In the genomic region with DNA sequence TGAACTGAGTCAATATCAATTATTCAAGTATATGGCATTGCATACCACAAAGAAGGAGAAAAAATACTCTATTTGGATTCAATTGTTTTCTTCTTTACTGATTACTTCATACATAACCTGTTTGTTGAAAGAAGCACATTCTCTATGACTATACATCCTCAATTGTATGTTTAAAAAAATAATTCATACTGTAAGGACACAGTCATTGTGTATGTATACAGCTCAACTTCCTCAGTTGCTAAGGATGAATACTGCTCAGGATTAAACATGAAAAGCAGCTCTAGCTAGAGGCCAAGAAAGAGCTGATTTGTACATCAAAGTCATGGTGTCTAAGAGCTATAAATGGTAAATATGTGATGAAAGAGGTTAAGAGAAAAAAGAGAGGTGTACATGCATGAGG, we compare ENCODE assay signal across 1 cellular context.
TF ChIP-seq lines count a peak whose summit lies in the region.

No MANE protein-coding gene starts in this region.

TF ChIP-seq in A549, 52 proteins besides CTCF, POLR2A, EP300 and RAD21 (continued from another document):
- no peak for TF ChIP-seq TFCP2L1 (CRISPR knock-in tag; IDR thresholded peaks at IDR 0.05)
- no peak for TF ChIP-seq SREBF2 (IDR thresholded peaks at IDR 0.05)
- TF ChIP-seq, protein P1, sequence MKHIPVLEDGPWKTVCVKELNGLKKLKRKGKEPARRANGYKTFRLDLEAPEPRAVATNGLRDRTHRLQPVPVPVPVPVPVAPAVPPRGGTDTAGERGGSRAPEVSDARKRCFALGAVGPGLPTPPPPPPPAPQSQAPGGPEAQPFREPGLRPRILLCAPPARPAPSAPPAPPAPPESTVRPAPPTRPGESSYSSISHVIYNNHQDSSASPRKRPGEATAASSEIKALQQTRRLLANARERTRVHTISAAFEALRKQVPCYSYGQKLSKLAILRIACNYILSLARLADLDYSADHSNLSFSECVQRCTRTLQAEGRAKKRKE (CRISPR knock-in tag; IDR thresholded peaks at IDR 0.05; ENCODE audit: low read depth) = no peak
- TF ChIP-seq MAZ (IDR thresholded peaks at IDR 0.05; ENCODE audit: borderline replicate concordance, low read depth, low read length) = no peak
- TF ChIP-seq POLR2AphosphoS2 (conservative IDR thresholded peaks at IDR 0.05; ENCODE audit: low read length) = no peak
